In genomic region chr9:107638922-107639321, GRCh38 we compare ENCODE assay signal across 1 cellular context.
TF ChIP-seq lines count a peak whose summit lies in the region.

No MANE protein-coding gene starts in this region.

TF ChIP-seq in HepG2, 621 proteins besides CTCF, POLR2A, EP300 and RAD21 (continued from another document):
- no peak for TF ChIP-seq IRX3 (CRISPR knock-in tag; IDR thresholded peaks at IDR 0.05; ENCODE audit: borderline replicate concordance, low read depth)
- no peak for TF ChIP-seq SOX13 (IDR thresholded peaks at IDR 0.05)
- TF ChIP-seq SOX13 (CRISPR knock-in tag; conservative IDR thresholded peaks at IDR 0.05 in 1 of 2, IDR thresholded peaks at IDR 0.05 in 1 of 2) = no peak
- no peak for TF ChIP-seq RBM22 (optimal IDR thresholded peaks at IDR 0.05; ENCODE audit: low read length)
- no peak for TF ChIP-seq RNF219 (CRISPR knock-in tag; IDR thresholded peaks at IDR 0.05)
- no peak for TF ChIP-seq HOXA5 (CRISPR knock-in tag; IDR thresholded peaks at IDR 0.05)
- TF ChIP-seq TOE1 (CRISPR knock-in tag; IDR thresholded peaks at IDR 0.05) = no peak
